In genomic region chr5:35001842-35002241, GRCh38 we compare ENCODE assay signal across 11 cellular contexts. TPM values are rescaled to one million over a fixed set of nuclear protein-coding genes. Genes with fewer than 3 reads are reported as not detected.
"Had no signal": no experiment of that assay in that cellular context is flagged by ENCODE, and none has a peak within 500 bp of the region (broad histone marks: within the 10 kb centered on the region; RNA-seq: fewer than 3 reads in every experiment).

No MANE protein-coding gene starts in this region.

- H3K4me3 ChIP-seq: HAP-1 had no signal

- H3K4me3 Mint-ChIP-seq: HFFc6, IgD-negative memory B cell had no signal

- H3K4me1 Mint-ChIP-seq: IgD-negative memory B cell had no signal

- H3K27ac ChIP-seq: HL-60, KMS-11 had no signal

- H3K36me3 Mint-ChIP-seq: IgD-negative memory B cell had no signal

- ATAC-seq: HepG2 had no signal

- H3K9me3 ChIP-seq: HAP-1 had no signal

- H3K4me2 ChIP-seq: KMS-11 had no signal

- H3K36me3 ChIP-seq: HAP-1 had no signal

- DNase-seq: GOT3, H7, HFFc6, KBM-7 had no signal

- H3K27ac Mint-ChIP-seq: HFFc6, IgD-negative memory B cell had no signal

- H3K9ac ChIP-seq: KMS-11 had no signal

- H3K4me1 ChIP-seq: HAP-1 had no signal

RNA-seq across cellular contexts. Expression of gene AGXT2, which starts 45.9 kb away (rescaled TPM):
- total RNA-seq: H4, H7, HFFc6, HT1080 had no signal
